ENCODE assay signal across 8 cellular contexts in the genomic region with DNA sequence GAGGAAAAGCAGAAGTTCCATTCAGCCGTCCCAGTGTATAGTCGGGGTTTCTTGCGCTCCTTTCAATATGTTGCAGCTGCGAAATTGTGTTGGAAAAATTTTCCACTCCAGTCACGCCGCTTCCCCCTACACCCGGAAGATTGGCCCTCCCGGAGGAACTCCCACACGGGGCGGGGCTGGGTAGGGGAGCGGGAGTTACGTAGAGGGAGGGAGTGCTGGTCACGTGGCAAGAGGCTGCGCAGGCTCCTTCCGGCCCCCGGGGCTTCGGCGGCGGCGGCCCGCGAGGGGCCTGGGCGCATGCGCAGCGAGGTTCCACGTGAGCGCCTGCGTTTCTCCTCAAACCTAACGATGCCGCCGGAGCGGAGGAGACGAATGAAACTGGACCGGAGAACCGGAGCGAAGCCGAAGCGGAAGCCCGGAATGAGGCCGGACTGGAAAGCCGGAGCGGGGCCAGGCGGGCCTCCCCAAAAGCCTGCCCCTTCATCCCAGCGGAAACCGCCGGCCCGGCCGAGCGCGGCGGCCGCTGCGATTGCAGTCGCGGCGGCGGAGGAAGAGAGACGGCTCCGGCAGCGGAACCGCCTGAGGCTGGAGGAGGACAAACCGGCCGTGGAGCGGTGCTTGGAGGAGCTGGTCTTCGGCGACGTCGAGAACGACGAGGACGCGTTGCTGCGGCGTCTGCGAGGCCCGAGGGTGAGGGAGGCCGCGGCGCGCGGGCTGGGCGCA. TPM values are rescaled to one million over a fixed set of nuclear protein-coding genes. Genes with fewer than 3 reads are reported as not detected.
DNase-seq lines count a peak whose midpoint lies in the region; ATAC-seq, FAIRE-seq and TF ChIP-seq lines count a peak whose summit lies in the region.

A gene (plus strand): TSS at position 310 of the 723 bp plus-strand sequence. CDS start 39 bp downstream, at position 349.

- TF ChIP-seq CTCF in MM.1S (IDR thresholded peaks at IDR 0.05; ENCODE audit: low read length) (no peak), fibroblast of villous mesenchyme (IDR thresholded peaks at IDR 0.05; ENCODE audit: insufficient read depth, low read depth, low read length) (no peak), neural cell (IDR thresholded peaks at IDR 0.05; ENCODE audit: poor library complexity, severe bottlenecking) (no peak)

- H3K79me2 ChIP-seq in MM.1S (ENCODE audit: low read length) (peaks cover 91% of the 10 kb centered on the region), neural cell (replicated peaks; ENCODE audit: insufficient read depth, low read length) (peaks cover 64% of the 10 kb centered on the region)

- no peaks in the 10 kb centered on the region for H3K27me3 Mint-ChIP-seq in stimulated activated naive CD8-positive, alpha-beta T cell treated with anti-CD3 and anti-CD28 coated beads, Interleukin-15, amount 100 ng/mL, for 72 hours

- peak; percentile 97 for DNase-seq in HCEC 1CT
- peak; percentile 97 for DNase-seq in MM.1S
- peak; percentile 97 for DNase-seq in SHP77 treated with DMSO at 0.1 percent for 48 hours (lab: John Stamatoyannopoulos, UW)
- peak; percentile 99 for DNase-seq in activated effector memory CD4-positive, alpha-beta T cell treated with anti-CD3 and anti-CD28 coated beads, Interleukin-2, amount 50 U/mL, for 16 hours
- DNase-seq in fibroblast of villous mesenchyme (ENCODE audit: low read depth) = peak; percentile 99
- peak; percentile 95 for DNase-seq in stimulated activated naive CD8-positive, alpha-beta T cell treated with anti-CD3 and anti-CD28 coated beads, Interleukin-15, amount 100 ng/mL, for 72 hours

- peak within 1 kb of the TSS; percentile 80 to 85 for H3K4me3 Mint-ChIP-seq in stimulated activated naive CD8-positive, alpha-beta T cell treated with anti-CD3 and anti-CD28 coated beads, Interleukin-15, amount 100 ng/mL, for 72 hours

- no peak for TF ChIP-seq RAD21 in neural cell (conservative IDR thresholded peaks at IDR 0.05)

- H2AFZ ChIP-seq in MM.1S (ENCODE audit: low read length) (peak within 1 kb of the TSS; percentile 97), neural cell (ENCODE audit: low read depth, low read length) (peak within 1 kb of the TSS; percentile 81)

- H3K27ac Mint-ChIP-seq in stimulated activated naive CD8-positive, alpha-beta T cell treated with anti-CD3 and anti-CD28 coated beads, Interleukin-15, amount 100 ng/mL, for 72 hours = peak within 1 kb of the TSS; percentile 99

- peaks cover 37% of the 10 kb centered on the region for H3K4me1 ChIP-seq in MM.1S (ENCODE audit: low read length)

- no peaks in the 10 kb centered on the region for H3K27me3 ChIP-seq in MM.1S (replicated peaks; ENCODE audit: insufficient read depth, low read length)
- no peaks in the 10 kb centered on the region for H3K27me3 ChIP-seq in neural cell (ENCODE audit: insufficient read depth, low read depth, low read length)

- H3K27ac ChIP-seq in MM.1S (ENCODE audit: low read length) = peak within 1 kb of the TSS; percentile 95
- peak within 1 kb of the TSS; percentile 95 for H3K27ac ChIP-seq in neural cell (ENCODE audit: low read length)

- H3K4me1 Mint-ChIP-seq in stimulated activated naive CD8-positive, alpha-beta T cell treated with anti-CD3 and anti-CD28 coated beads, Interleukin-15, amount 100 ng/mL, for 72 hours = peaks cover 69% of the 10 kb centered on the region

- H3K9ac ChIP-seq in MM.1S (ENCODE audit: low read length) (peak within 1 kb of the TSS; percentile 96), neural cell (ENCODE audit: low read length) (peak within 1 kb of the TSS; percentile 98)

- peak; percentile 74 for TF ChIP-seq EP300 in neural cell (conservative IDR thresholded peaks at IDR 0.05; ENCODE audit: poor library complexity, severe bottlenecking)

- no peaks in the 10 kb centered on the region for H3K9me3 Mint-ChIP-seq in stimulated activated naive CD8-positive, alpha-beta T cell treated with anti-CD3 and anti-CD28 coated beads, Interleukin-15, amount 100 ng/mL, for 72 hours

- H3F3A ChIP-seq in MM.1S (ENCODE audit: insufficient read depth, low read length) (peaks cover 4% of the 10 kb centered on the region; the same call in 1 of the 2 replicates), neural cell (ENCODE audit: insufficient read depth, low read length, poor library complexity, severe bottlenecking) (peaks cover 4% of the 10 kb centered on the region)

- peaks cover 3% of the 10 kb centered on the region; the same call in 1 of the 2 replicates for H3K36me3 ChIP-seq in MM.1S (replicated peaks; ENCODE audit: insufficient read depth, low read length)
- peaks cover 15% of the 10 kb centered on the region for H3K36me3 ChIP-seq in neural cell (ENCODE audit: insufficient read depth, low read length)

- ATAC-seq in stimulated activated naive CD8-positive, alpha-beta T cell treated with anti-CD3 and anti-CD28 coated beads, Interleukin-15, amount 100 ng/mL, for 72 hours = peak; percentile 88

- H4K20me1 ChIP-seq in MM.1S (ENCODE audit: insufficient read depth, low read length) (peaks cover 8% of the 10 kb centered on the region; the same call in 1 of the 2 replicates), neural cell (ENCODE audit: insufficient read depth) (no peaks in the 10 kb centered on the region)

- peak; percentile 30 for FAIRE-seq in G401.6 (lab: Jason Lieb, UNC)

- H3K9me2 ChIP-seq in MM.1S (replicated peaks; ENCODE audit: insufficient read depth, low read length) = no peaks in the 10 kb centered on the region
- H3K9me2 ChIP-seq in neural cell (ENCODE audit: insufficient read depth, low read length) = no peaks in the 10 kb centered on the region

- H3K9me3 ChIP-seq in MM.1S (replicated peaks; ENCODE audit: insufficient read depth, low read length) (no peaks in the 10 kb centered on the region), neural cell (ENCODE audit: low read length) (no peaks in the 10 kb centered on the region)

- H3K4me3 ChIP-seq in MM.1S (ENCODE audit: low read length) = peak within 1 kb of the TSS; percentile 97
- peak within 1 kb of the TSS; percentile 89 for H3K4me3 ChIP-seq in fibroblast of villous mesenchyme (ENCODE audit: low read depth, low read length)
- peak within 1 kb of the TSS; percentile 97 for H3K4me3 ChIP-seq in neural cell (ENCODE audit: low read length)

- H3K4me2 ChIP-seq in MM.1S (ENCODE audit: low read depth, low read length) (peak within 1 kb of the TSS; percentile 90), neural cell (ENCODE audit: low read length) (peak within 1 kb of the TSS; percentile 98)

TF ChIP-seq in neural cell, 6 proteins besides CTCF, POLR2A, EP300 and RAD21:
- TF ChIP-seq TAF1 (IDR thresholded peaks at IDR 0.05; ENCODE audit: low read depth) = no peak
- TF ChIP-seq SMC3 (conservative IDR thresholded peaks at IDR 0.05; ENCODE audit: poor library complexity) = no peak
- TF ChIP-seq, protein P1, sequence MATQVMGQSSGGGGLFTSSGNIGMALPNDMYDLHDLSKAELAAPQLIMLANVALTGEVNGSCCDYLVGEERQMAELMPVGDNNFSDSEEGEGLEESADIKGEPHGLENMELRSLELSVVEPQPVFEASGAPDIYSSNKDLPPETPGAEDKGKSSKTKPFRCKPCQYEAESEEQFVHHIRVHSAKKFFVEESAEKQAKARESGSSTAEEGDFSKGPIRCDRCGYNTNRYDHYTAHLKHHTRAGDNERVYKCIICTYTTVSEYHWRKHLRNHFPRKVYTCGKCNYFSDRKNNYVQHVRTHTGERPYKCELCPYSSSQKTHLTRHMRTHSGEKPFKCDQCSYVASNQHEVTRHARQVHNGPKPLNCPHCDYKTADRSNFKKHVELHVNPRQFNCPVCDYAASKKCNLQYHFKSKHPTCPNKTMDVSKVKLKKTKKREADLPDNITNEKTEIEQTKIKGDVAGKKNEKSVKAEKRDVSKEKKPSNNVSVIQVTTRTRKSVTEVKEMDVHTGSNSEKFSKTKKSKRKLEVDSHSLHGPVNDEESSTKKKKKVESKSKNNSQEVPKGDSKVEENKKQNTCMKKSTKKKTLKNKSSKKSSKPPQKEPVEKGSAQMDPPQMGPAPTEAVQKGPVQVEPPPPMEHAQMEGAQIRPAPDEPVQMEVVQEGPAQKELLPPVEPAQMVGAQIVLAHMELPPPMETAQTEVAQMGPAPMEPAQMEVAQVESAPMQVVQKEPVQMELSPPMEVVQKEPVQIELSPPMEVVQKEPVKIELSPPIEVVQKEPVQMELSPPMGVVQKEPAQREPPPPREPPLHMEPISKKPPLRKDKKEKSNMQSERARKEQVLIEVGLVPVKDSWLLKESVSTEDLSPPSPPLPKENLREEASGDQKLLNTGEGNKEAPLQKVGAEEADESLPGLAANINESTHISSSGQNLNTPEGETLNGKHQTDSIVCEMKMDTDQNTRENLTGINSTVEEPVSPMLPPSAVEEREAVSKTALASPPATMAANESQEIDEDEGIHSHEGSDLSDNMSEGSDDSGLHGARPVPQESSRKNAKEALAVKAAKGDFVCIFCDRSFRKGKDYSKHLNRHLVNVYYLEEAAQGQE (IDR thresholded peaks at IDR 0.05; ENCODE audit: borderline replicate concordance) = peak; percentile 86
- TF ChIP-seq MXI1 (conservative IDR thresholded peaks at IDR 0.05; ENCODE audit: poor library complexity, severe bottlenecking) = peak; percentile 83
- TF ChIP-seq POLR2AphosphoS5 (IDR thresholded peaks at IDR 0.05) = peak; percentile 94
- TF ChIP-seq EZH2 (IDR thresholded peaks at IDR 0.05; ENCODE audit: borderline replicate concordance, insufficient read depth, low read length, poor library complexity, severe bottlenecking) = no peak

RNA-seq across cellular contexts. Expression of the gene that starts here (rescaled TPM):
- 29.6 and 44.0 TPM in 2 replicates for total RNA-seq in fibroblast of villous mesenchyme
- 41.6 and 52.1 TPM in 2 replicates for polyA plus RNA-seq in neural cell
- polyA minus RNA-seq in neural cell = 44.6 and 46.7 TPM in 2 replicates

Comparison
In these comparisons a context has a peak if more than half of its experiments do, and no peak if none do; other contexts are left out.
1. Peak in every context shown above with its lines: DNase-seq, ATAC-seq, H3K4me3 ChIP-seq and H3K27ac ChIP-seq.